ENCODE assay signal across 8 cellular contexts in the genomic region with DNA sequence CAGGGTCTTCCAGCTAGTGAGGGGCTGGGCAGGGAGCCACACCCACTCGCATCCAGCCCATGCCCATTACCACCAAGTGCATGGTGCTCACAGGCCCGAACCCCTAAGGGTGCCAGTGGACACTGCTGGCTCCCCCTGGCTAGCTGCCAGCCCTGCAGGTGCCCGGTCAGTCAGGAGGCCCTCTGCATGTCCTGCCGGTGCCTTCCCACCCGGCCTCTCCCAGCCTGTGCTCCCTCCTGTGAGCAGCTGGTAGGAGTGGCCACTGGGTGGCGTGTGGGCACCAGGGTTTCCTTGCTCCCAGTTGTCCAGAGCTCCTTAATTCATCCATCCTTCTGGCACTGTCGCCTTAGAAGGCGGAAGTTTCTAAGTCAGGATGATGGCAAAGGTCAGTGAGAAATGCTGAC. TPM values are rescaled to one million over a fixed set of nuclear protein-coding genes. Genes with fewer than 3 reads are reported as not detected.
DNase-seq lines count a peak whose midpoint lies in the region; ATAC-seq and TF ChIP-seq lines count a peak whose summit lies in the region.

No MANE protein-coding gene starts in this region.

- H2AFZ ChIP-seq in mesenchymal stem cell (ENCODE audit: low read depth, low read length) = no peak overlapping the region

- ATAC-seq in HG03439 (IDR thresholded peaks at IDR 0.05; ENCODE audit: unreplicated experiment) (no peak), HG03196 (IDR thresholded peaks at IDR 0.05; ENCODE audit: unreplicated experiment) (no peak), HG03442 (IDR thresholded peaks at IDR 0.05; ENCODE audit: unreplicated experiment) (no peak)

- no peak overlapping the region for H3K4me3 ChIP-seq in HAP-1
- no peak overlapping the region for H3K4me3 ChIP-seq in choroid plexus epithelial cell (ENCODE audit: low read depth, low read length)
- no peak overlapping the region for H3K4me3 ChIP-seq in mesenchymal stem cell (ENCODE audit: insufficient read depth in 1 of 2, low read depth in 1 of 2, low read length in 2 of 2)

- DNase-seq in DMS 273 (lab: John Stamatoyannopoulos, UW; ENCODE audit: unreplicated experiment) (peak; percentile 86), HAP-1 (ENCODE audit: low spot score in 2 of 2) (peak; percentile 64 to 83), NCI-H774 (lab: John Stamatoyannopoulos, UW) (peak; percentile 49), choroid plexus epithelial cell (ENCODE audit: low read depth) (peak; percentile 72), mesenchymal stem cell (peak; percentile 64)

- no peak overlapping the region for H2AK5ac ChIP-seq in mesenchymal stem cell (ENCODE audit: low read length, severe bottlenecking)

- H3K27me3 ChIP-seq in HAP-1 (ENCODE audit: low read depth) (no peaks in the 10 kb centered on the region), mesenchymal stem cell (ENCODE audit: control insufficient read depth in 1 of 2, insufficient read depth in 1 of 2, low read length in 2 of 2) (no peaks in the 10 kb centered on the region)

- H3K27ac ChIP-seq in mesenchymal stem cell (ENCODE audit: low read length, poor library complexity, severe bottlenecking) = no peak overlapping the region

- H2BK15ac ChIP-seq in mesenchymal stem cell (ENCODE audit: low read depth, poor library complexity, severe bottlenecking) = no peak overlapping the region

- no peak overlapping the region for H4K91ac ChIP-seq in mesenchymal stem cell (ENCODE audit: low read length)

- H3K79me1 ChIP-seq in mesenchymal stem cell (replicated peaks; ENCODE audit: low read length, poor library complexity, severe bottlenecking) = peaks cover 14% of the 10 kb centered on the region

- H3K9me3 ChIP-seq in HAP-1 = no peaks in the 10 kb centered on the region
- no peaks in the 10 kb centered on the region for H3K9me3 ChIP-seq in mesenchymal stem cell (ENCODE audit: control insufficient read depth, low read length)

- H2BK12ac ChIP-seq in mesenchymal stem cell (ENCODE audit: low read length in 2 of 2) = no peak overlapping the region

- H2BK5ac ChIP-seq in mesenchymal stem cell (ENCODE audit: low read depth, low read length, poor library complexity, severe bottlenecking) = no peak overlapping the region

- no peak overlapping the region for H3K4ac ChIP-seq in mesenchymal stem cell (ENCODE audit: low read depth in 1 of 2, low read length in 2 of 2)

- no peak overlapping the region for H3K14ac ChIP-seq in mesenchymal stem cell (ENCODE audit: low read length in 2 of 2)

- in situ Hi-C loops in HAP-1 (cut with MboI; ENCODE audit: low sequenced_read_pairs) = loop anchor here (10.0 kb wide), 3 partner anchors 227 to 483 kb away; no protein-coding TSS in a partner anchor

- H3K36me3 ChIP-seq in HAP-1 (replicated peaks) (no peaks in the 10 kb centered on the region), mesenchymal stem cell (ENCODE audit: control insufficient read depth in 1 of 2, insufficient read depth in 2 of 2, low read depth in 1 of 2, low read length in 2 of 2) (peaks cover 83% of the 10 kb centered on the region in 2 experiments)

- no peak overlapping the region for H3K23ac ChIP-seq in mesenchymal stem cell (ENCODE audit: low read length in 2 of 2)

- peak; percentile 88 for TF ChIP-seq CTCF in choroid plexus epithelial cell (conservative IDR thresholded peaks at IDR 0.05; ENCODE audit: low read depth, low read length)

- H3K4me1 ChIP-seq in HAP-1 (no peaks in the 10 kb centered on the region), mesenchymal stem cell (ENCODE audit: control insufficient read depth, insufficient read depth, low read depth, low read length) (peaks cover 10% of the 10 kb centered on the region)

- H3K9ac ChIP-seq in mesenchymal stem cell (ENCODE audit: low read length) = no peak overlapping the region

- no peak overlapping the region for H2BK120ac ChIP-seq in mesenchymal stem cell (ENCODE audit: low read depth, low read length)

- no peak overlapping the region for H3K18ac ChIP-seq in mesenchymal stem cell (ENCODE audit: low read depth in 1 of 2, low read length in 2 of 2)

- 61% methylated on average over 7 of the region's 8 CpGs for WGBS in mesenchymal stem cell

- no peak overlapping the region for H3K4me2 ChIP-seq in mesenchymal stem cell (ENCODE audit: low read length, poor library complexity, severe bottlenecking)

- no peak overlapping the region for H4K8ac ChIP-seq in mesenchymal stem cell (ENCODE audit: low read length)

RNA-seq across cellular contexts. Expression of a gene that starts 33.4 kb away (rescaled TPM):
- polyA plus RNA-seq in mesenchymal stem cell (2013, experiment 1 of 2) = 320 TPM
- polyA plus RNA-seq in mesenchymal stem cell (2013, experiment 2 of 2) = 317 TPM

RNA-seq across cellular contexts. Expression of a gene that starts 42.0 kb away (rescaled TPM):
- polyA plus RNA-seq in mesenchymal stem cell (2013, experiment 1 of 2) = 0.01 TPM
- polyA plus RNA-seq in mesenchymal stem cell (2013, experiment 2 of 2) = 0.01 TPM
